Comparison of ENCODE assay signal across 1 cellular context in the genomic region with DNA sequence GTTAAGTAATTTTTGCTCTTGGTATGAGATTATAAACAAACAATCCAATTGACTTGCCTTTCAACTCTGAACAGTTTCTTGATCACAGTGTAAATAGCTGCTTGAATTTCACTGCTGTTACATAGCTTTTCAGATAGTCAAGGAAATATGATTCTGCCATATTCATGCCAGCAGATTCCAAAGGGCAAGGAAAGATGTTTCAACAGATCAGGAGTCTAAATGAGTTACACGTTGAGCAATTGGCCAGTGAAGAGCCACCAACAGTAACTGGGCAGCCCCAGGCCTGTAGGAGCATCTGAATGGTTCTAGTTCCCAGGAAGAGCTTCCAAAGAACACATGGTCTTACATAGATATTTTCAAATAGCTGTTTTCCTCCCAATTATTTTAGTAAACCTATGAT.
A peak's percentile ranks its signal among the peaks of the same experiment; 100 is the strongest.
TF ChIP-seq lines count a peak whose summit lies in the region.

No MANE protein-coding gene starts in this region.

TF ChIP-seq in HepG2, 621 proteins besides CTCF, POLR2A, EP300 and RAD21 (continued from another document):
- TF ChIP-seq, protein P1, sequence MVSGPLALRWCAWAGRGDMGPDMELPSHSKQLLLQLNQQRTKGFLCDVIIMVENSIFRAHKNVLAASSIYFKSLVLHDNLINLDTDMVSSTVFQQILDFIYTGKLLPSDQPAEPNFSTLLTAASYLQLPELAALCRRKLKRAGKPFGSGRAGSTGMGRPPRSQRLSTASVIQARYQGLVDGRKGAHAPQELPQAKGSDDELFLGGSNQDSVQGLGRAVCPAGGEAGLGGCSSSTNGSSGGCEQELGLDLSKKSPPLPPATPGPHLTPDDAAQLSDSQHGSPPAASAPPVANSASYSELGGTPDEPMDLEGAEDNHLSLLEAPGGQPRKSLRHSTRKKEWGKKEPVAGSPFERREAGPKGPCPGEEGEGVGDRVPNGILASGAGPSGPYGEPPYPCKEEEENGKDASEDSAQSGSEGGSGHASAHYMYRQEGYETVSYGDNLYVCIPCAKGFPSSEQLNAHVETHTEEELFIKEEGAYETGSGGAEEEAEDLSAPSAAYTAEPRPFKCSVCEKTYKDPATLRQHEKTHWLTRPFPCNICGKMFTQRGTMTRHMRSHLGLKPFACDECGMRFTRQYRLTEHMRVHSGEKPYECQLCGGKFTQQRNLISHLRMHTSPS (CRISPR knock-in tag; IDR thresholded peaks at IDR 0.05; ENCODE audit: low read depth) = no peak
- TF ChIP-seq SALL1 (CRISPR knock-in tag; IDR thresholded peaks at IDR 0.05) (peak; percentile 78; the same call in 1 of the 2 replicates), HNF4G (IDR thresholded peaks at IDR 0.05; ENCODE audit: borderline replicate concordance, low read depth, low read length) (0 out of 2 replicates have a peak, but pooled peaks have one; percentile 5), HNF4G (CRISPR knock-in tag; IDR thresholded peaks at IDR 0.05; ENCODE audit: borderline replicate concordance, low read depth) (no peak), ZNF549 (CRISPR knock-in tag; IDR thresholded peaks at IDR 0.05) (peak; percentile 97), CEBPB (IDR thresholded peaks at IDR 0.05; ENCODE audit: borderline replicate concordance, low read depth, low read length) (peak; percentile 60), CEBPG (CRISPR knock-in tag; IDR thresholded peaks at IDR 0.05) (0 out of 2 replicates have a peak, but pooled peaks have one; percentile 10), HNF4A (CRISPR knock-in tag; IDR thresholded peaks at IDR 0.05) (peak; percentile 71)
- TF ChIP-seq, protein P2, sequence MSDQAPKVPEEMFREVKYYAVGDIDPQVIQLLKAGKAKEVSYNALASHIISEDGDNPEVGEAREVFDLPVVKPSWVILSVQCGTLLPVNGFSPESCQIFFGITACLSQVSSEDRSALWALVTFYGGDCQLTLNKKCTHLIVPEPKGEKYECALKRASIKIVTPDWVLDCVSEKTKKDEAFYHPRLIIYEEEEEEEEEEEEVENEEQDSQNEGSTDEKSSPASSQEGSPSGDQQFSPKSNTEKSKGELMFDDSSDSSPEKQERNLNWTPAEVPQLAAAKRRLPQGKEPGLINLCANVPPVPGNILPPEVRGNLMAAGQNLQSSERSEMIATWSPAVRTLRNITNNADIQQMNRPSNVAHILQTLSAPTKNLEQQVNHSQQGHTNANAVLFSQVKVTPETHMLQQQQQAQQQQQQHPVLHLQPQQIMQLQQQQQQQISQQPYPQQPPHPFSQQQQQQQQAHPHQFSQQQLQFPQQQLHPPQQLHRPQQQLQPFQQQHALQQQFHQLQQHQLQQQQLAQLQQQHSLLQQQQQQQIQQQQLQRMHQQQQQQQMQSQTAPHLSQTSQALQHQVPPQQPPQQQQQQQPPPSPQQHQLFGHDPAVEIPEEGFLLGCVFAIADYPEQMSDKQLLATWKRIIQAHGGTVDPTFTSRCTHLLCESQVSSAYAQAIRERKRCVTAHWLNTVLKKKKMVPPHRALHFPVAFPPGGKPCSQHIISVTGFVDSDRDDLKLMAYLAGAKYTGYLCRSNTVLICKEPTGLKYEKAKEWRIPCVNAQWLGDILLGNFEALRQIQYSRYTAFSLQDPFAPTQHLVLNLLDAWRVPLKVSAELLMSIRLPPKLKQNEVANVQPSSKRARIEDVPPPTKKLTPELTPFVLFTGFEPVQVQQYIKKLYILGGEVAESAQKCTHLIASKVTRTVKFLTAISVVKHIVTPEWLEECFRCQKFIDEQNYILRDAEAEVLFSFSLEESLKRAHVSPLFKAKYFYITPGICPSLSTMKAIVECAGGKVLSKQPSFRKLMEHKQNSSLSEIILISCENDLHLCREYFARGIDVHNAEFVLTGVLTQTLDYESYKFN (CRISPR knock-in tag; conservative IDR thresholded peaks at IDR 0.05) = 0 out of 2 replicates have a peak, but pooled peaks have one; percentile 15
TF ChIP-seq in HepG2: peak in this region for 8.
